Comparison of ENCODE assay signal across 11 cellular contexts in genomic region chr18:23963443-23964185, GRCh38.
A peak's percentile ranks its signal among the peaks of the same experiment; 100 is the strongest.
DNase-seq lines count a peak whose midpoint lies in the region; TF ChIP-seq lines count a peak whose summit lies in the region.
"Had no signal": no experiment of that assay in that cellular context is flagged by ENCODE, and none has a peak within 500 bp of the region (broad histone marks: within the 10 kb centered on the region; RNA-seq: fewer than 3 reads in every experiment).

No MANE protein-coding gene starts in this region.

- H3K36me3 ChIP-seq in WERI-Rb-1, result no peaks in the 10 kb centered on the region

- no peak overlapping the region for H3K27ac ChIP-seq in WERI-Rb-1
- H3K27ac ChIP-seq: SK-N-MC had no signal

- H3K27me3 Mint-ChIP-seq in nephron progenitor cell (ENCODE audit: low read depth, poor library complexity), result peaks cover 21% of the 10 kb centered on the region

- peak; percentile 65 for DNase-seq in NCI-H2029 (lab: John Stamatoyannopoulos, UW)
- no peak for DNase-seq in NCI-H2029 treated with DMSO at 0.1 percent for 48 hours (lab: John Stamatoyannopoulos, UW)
- DNase-seq in NCI-H1092 (lab: John Stamatoyannopoulos, UW), result peak; percentile 18
- DNase-seq in WERI-Rb-1, result no peak
- peak; percentile 31 for DNase-seq in nephron progenitor cell
- DNase-seq in AG08396 (ENCODE audit: low spot score), result no peak
- no peak for DNase-seq in retina
- no peak for DNase-seq in MV-4-11 (lab: John Stamatoyannopoulos, UW)
- DNase-seq: amniotic stem cell, mesenchymal stem cell had no signal

- peaks cover 32% of the 10 kb centered on the region for H3K4me1 Mint-ChIP-seq in nephron progenitor cell

- H3K4me3 Mint-ChIP-seq in nephron progenitor cell, result peak overlapping the region; percentile 11

- no peak overlapping the region for H3K4me3 ChIP-seq in WERI-Rb-1 (ENCODE audit: low read depth, low read length)
- H3K4me3 ChIP-seq: SK-N-MC had no signal

- H3K9me3 ChIP-seq in WERI-Rb-1 (ENCODE audit: severe bottlenecking), result no peaks in the 10 kb centered on the region

- no peaks in the 10 kb centered on the region for H3K36me3 Mint-ChIP-seq in nephron progenitor cell (ENCODE audit: low read depth)

- no peaks in the 10 kb centered on the region for H3K27me3 ChIP-seq in WERI-Rb-1 (ENCODE audit: insufficient read depth, low read depth, severe bottlenecking)

- H3K9me3 Mint-ChIP-seq in nephron progenitor cell, result no peaks in the 10 kb centered on the region

- TF ChIP-seq CTCF in WERI-Rb-1 (IDR thresholded peaks at IDR 0.05; ENCODE audit: low read depth, low read length) (peak; percentile 19; the same call in 1 of the 2 replicates), nephron progenitor cell (IDR thresholded peaks at IDR 0.05) (no peak)

- peak overlapping the region; percentile 26 for H3K27ac Mint-ChIP-seq in nephron progenitor cell

Comparison
In these comparisons a context has a peak if more than half of its experiments do, and no peak if none do; other contexts are left out.
1. DNase-seq: peak in NCI-H2029 (single experiment), NCI-H1092 (single experiment) and nephron progenitor cell (single experiment); none in NCI-H2029 treated with DMSO at 0.1 percent for 48 hours (single experiment), WERI-Rb-1 (single experiment), AG08396 (single experiment), retina (single experiment) and MV-4-11 (single experiment).